Comparison of ENCODE assay signal across 1 cellular context in the genomic region with DNA sequence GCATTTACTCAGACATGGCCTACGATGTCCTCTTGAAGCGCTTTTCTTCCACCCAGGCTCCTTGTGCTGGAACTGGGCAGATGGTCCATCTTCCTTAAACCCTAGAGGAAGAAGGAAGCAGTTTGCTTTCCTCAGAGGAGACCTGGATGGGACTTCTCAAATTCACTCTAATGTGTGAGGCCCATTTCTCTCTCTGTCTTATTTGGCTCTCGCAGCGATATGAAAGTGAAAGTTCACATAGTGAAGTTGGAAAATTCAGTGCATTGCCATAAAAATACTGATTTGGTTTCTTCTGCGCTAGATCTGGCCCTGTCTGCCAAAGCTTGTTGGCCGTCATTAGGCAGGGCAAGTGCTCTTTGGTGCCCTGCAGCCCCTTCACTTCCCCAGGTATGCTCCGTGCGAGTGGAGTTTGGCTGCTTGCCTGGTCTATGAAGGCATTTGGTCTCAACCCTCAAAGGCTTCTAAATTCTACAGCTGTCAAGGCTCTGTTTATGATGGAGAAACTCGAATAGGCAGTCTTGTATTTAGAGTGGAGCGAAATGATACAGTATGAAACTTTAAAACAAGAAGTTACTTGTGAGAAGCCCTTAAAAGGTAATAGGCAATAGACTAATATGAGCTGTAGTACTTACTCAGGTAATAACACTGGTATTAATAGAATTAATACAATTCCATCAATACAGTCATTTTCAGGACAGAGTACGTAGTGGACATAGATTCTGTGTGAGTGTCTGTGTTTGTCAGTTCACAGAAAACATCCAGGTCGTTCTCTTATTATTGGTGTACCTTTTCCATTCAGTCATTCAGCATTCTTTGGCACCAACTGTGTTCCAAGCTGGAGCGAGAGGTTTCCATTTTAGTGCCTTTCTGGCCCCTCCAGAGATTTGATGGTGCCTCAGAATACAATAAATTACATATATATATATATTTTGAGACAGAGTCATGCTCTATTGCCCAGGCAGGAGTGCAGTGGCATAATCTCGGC.
TF ChIP-seq lines count a peak whose summit lies in the region.

No MANE protein-coding gene starts in this region.

TF ChIP-seq in endothelial cell of umbilical vein, 7 proteins besides CTCF, POLR2A, EP300 and RAD21:
- TF ChIP-seq POLR2AphosphoS5 (IDR thresholded peaks at IDR 0.05; ENCODE audit: insufficient read depth, low read depth, low read length) (no peak), JUN (IDR thresholded peaks at IDR 0.05; ENCODE audit: borderline replicate concordance, insufficient read depth, insufficient read length, low read depth) (no peak), EZH2 (IDR thresholded peaks at IDR 0.05; ENCODE audit: borderline replicate concordance, low read depth, low read length, severe bottlenecking) (no peak), FOS (IDR thresholded peaks at IDR 0.05; ENCODE audit: borderline replicate concordance, insufficient read depth, low read length) (no peak), MYC (IDR thresholded peaks at IDR 0.05; ENCODE audit: low read depth, low read length) (no peak), GATA2 (IDR thresholded peaks at IDR 0.05; ENCODE audit: insufficient read depth, insufficient read length, low read depth, low read length) (no peak)
- TF ChIP-seq, protein P1, sequence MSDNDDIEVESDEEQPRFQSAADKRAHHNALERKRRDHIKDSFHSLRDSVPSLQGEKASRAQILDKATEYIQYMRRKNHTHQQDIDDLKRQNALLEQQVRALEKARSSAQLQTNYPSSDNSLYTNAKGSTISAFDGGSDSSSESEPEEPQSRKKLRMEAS (IDR thresholded peaks at IDR 0.05; ENCODE audit: insufficient read depth, insufficient read length): no peak
